ENCODE assay signal across 18 cellular contexts in genomic region chr9:116369706-116370105, GRCh38.
"Had no signal": no experiment of that assay in that cellular context is flagged by ENCODE, and none has a peak within 500 bp of the region (broad histone marks: within the 10 kb centered on the region; RNA-seq: fewer than 3 reads in every experiment).

No MANE protein-coding gene starts in this region.

- H3K4me3 ChIP-seq: dorsolateral prefrontal cortex, gastrocnemius medialis, left ventricle myocardium inferior, lower lobe of right lung, sigmoid colon, skin epidermis, upper lobe of left lung, uterus had no signal

- H3K9me3 ChIP-seq: gastrocnemius medialis, left ventricle myocardium inferior, lower lobe of right lung, psoas muscle, sigmoid colon, upper lobe of left lung, uterus had no signal

- H3K27ac Mint-ChIP-seq: immature natural killer cell; memory B cell; natural killer cell treated with Interleukin-12 subunit alpha and Interleukin-12 subunit beta and Interleukin-15 and Interleukin-18, amount 100 ng/mL, for 72 hours had no signal

- H3K9me3 Mint-ChIP-seq: mesothelial cell of epicardium had no signal

- H3K36me3 Mint-ChIP-seq: mesothelial cell of epicardium; natural killer cell treated with Interleukin-12 subunit alpha and Interleukin-12 subunit beta and Interleukin-15 and Interleukin-18, amount 100 ng/mL, for 72 hours had no signal

- H3K27me3 Mint-ChIP-seq: natural killer cell treated with Interleukin-12 subunit alpha and Interleukin-12 subunit beta and Interleukin-15 and Interleukin-18, amount 100 ng/mL, for 72 hours had no signal

- H3K4me3 Mint-ChIP-seq: immature natural killer cell; memory B cell; mesothelial cell of epicardium; natural killer cell treated with Interleukin-12 subunit alpha and Interleukin-12 subunit beta and Interleukin-15 and Interleukin-18, amount 100 ng/mL, for 72 hours had no signal

- H3K4me1 Mint-ChIP-seq: immature natural killer cell, memory B cell had no signal

- H3K4me1 ChIP-seq: lower lobe of right lung, upper lobe of left lung, uterus had no signal

- H3K36me3 ChIP-seq: gastrocnemius medialis, left ventricle myocardium inferior, lower lobe of right lung, sigmoid colon, upper lobe of left lung, uterus had no signal

- DNase-seq: cortex of kidney; dorsolateral prefrontal cortex; effector CD8-positive, alpha-beta T cell; gastrocnemius medialis; immature natural killer cell; left ventricle myocardium inferior; occipital lobe; psoas muscle; sigmoid colon; stimulated activated CD4-positive, alpha-beta T cell treated with anti-CD3 and anti-CD28 coated beads, Interleukin-12 subunit alpha, Interleukin-12 subunit beta, amount 100 ng/mL, for 4 hours; stimulated activated naive CD4-positive, alpha-beta T cell treated with Interleukin-2 at 50 U/mL for 16 hours; upper lobe of left lung; uterus had no signal

- H3K27me3 ChIP-seq: dorsolateral prefrontal cortex, gastrocnemius medialis, sigmoid colon, upper lobe of left lung, uterus had no signal

- H3K27ac ChIP-seq: dorsolateral prefrontal cortex, left ventricle myocardium inferior, lower lobe of right lung, psoas muscle, sigmoid colon, uterus had no signal
